In genomic region chr12:53124352-53124723, GRCh38 we compare ENCODE assay signal across 34 cellular contexts. TPM values are rescaled to one million over a fixed set of nuclear protein-coding genes. Genes with fewer than 3 reads are reported as not detected.
"Had no signal": no experiment of that assay in that cellular context is flagged by ENCODE, and none has a peak within 500 bp of the region (broad histone marks: within the 10 kb centered on the region; RNA-seq: fewer than 3 reads in every experiment).

No MANE protein-coding gene starts in this region.

- H3K9me3 Mint-ChIP-seq: activated CD4-positive, alpha-beta memory T cell treated with anti-CD3 and anti-CD28 coated beads for 36 hours; activated CD4-positive, alpha-beta T cell treated with anti-CD3 and anti-CD28 coated beads, Interleukin-2, amount 10 ng/mL, durations not matched to agents 24 days and 14 days; activated naive CD4-positive, alpha-beta T cell treated with anti-CD3 and anti-CD28 coated beads, Interleukin-2, amount 10 ng/mL, durations not matched to agents 7 days and 5 days; activated T-helper 1 cell treated with anti-CD3 and anti-CD28 coated beads, Interleukin-12 subunit alpha, Interleukin-12 subunit beta, Interleukin-2, Interleukin-4 antibody, amounts not matched to agents 30 ng/mL and 10 ng/mL and 1 ng/mL, durations not matched to agents 14 hours and 24 hours and 36 hours; activated T-helper 2 cell treated with anti-CD3 and anti-CD28 coated beads, Interferon-gamma antibody, Interleukin-2, Interleukin-4, amounts not matched to agents 10 μg/mL and 5 μg/mL and 100 μg/mL, durations not matched to agents 14 hours and 24 hours and 36 hours; central memory CD8-positive, alpha-beta T cell; dendritic cell treated with granulocyte-macrophage colony-stimulating factor and Interleukin-4, amounts not matched to agents 40 ng/mL and 50 ng/mL, for 4 days; endodermal cell had no signal

- H3K27me3 Mint-ChIP-seq: activated CD4-positive, alpha-beta memory T cell treated with anti-CD3 and anti-CD28 coated beads for 36 hours; activated CD8-positive, alpha-beta memory T cell treated with anti-CD3 and anti-CD28 coated beads, Interleukin-2, amount 10 ng/mL, durations not matched to agents 7 days and 5 days; activated naive CD8-positive, alpha-beta T cell had no signal

- H3K4me3 Mint-ChIP-seq: activated CD4-positive, alpha-beta memory T cell treated with anti-CD3 and anti-CD28 coated beads for 36 hours; activated CD4-positive, alpha-beta T cell treated with anti-CD3 and anti-CD28 coated beads for 36 hours; activated CD4-positive, alpha-beta T cell treated with anti-CD3 and anti-CD28 coated beads, Interleukin-2, amount 10 ng/mL, durations not matched to agents 24 days and 14 days; activated CD8-positive, alpha-beta memory T cell treated with anti-CD3 and anti-CD28 coated beads, Interleukin-2, amount 10 ng/mL, durations not matched to agents 7 days and 5 days; activated CD8-positive, alpha-beta T cell treated with anti-CD3 and anti-CD28 coated beads, Interleukin-2, amount 10 ng/mL, durations not matched to agents 7 days and 5 days; activated naive CD4-positive, alpha-beta T cell treated with anti-CD3 and anti-CD28 coated beads, Interleukin-2, amount 10 ng/mL, durations not matched to agents 7 days and 5 days; activated naive CD8-positive, alpha-beta T cell; activated T-helper 1 cell treated with anti-CD3 and anti-CD28 coated beads, Interleukin-12 subunit alpha, Interleukin-12 subunit beta, Interleukin-2, Interleukin-4 antibody, amounts not matched to agents 30 ng/mL and 10 ng/mL and 1 ng/mL, durations not matched to agents 14 hours and 24 hours and 36 hours; central memory CD8-positive, alpha-beta T cell; dendritic cell treated with granulocyte-macrophage colony-stimulating factor and Interleukin-4, amounts not matched to agents 40 ng/mL and 50 ng/mL, for 4 days; endodermal cell had no signal

- H3K27ac Mint-ChIP-seq: activated CD4-positive, alpha-beta memory T cell treated with anti-CD3 and anti-CD28 coated beads for 36 hours; activated CD4-positive, alpha-beta T cell treated with anti-CD3 and anti-CD28 coated beads for 36 hours; activated CD4-positive, alpha-beta T cell treated with anti-CD3 and anti-CD28 coated beads, Interleukin-2, amount 10 ng/mL, durations not matched to agents 24 days and 14 days; activated CD8-positive, alpha-beta memory T cell treated with anti-CD3 and anti-CD28 coated beads, Interleukin-2, amount 10 ng/mL, durations not matched to agents 7 days and 5 days; activated CD8-positive, alpha-beta T cell treated with anti-CD3 and anti-CD28 coated beads, Interleukin-2, amount 10 ng/mL, durations not matched to agents 7 days and 5 days; activated naive CD4-positive, alpha-beta T cell treated with anti-CD3 and anti-CD28 coated beads, Interleukin-2, amount 10 ng/mL, durations not matched to agents 7 days and 5 days; activated naive CD8-positive, alpha-beta T cell; activated T-helper 1 cell treated with anti-CD3 and anti-CD28 coated beads, Interleukin-12 subunit alpha, Interleukin-12 subunit beta, Interleukin-2, Interleukin-4 antibody, amounts not matched to agents 30 ng/mL and 10 ng/mL and 1 ng/mL, durations not matched to agents 14 hours and 24 hours and 36 hours; activated T-helper 2 cell treated with anti-CD3 and anti-CD28 coated beads, Interferon-gamma antibody, Interleukin-2, Interleukin-4, amounts not matched to agents 10 μg/mL and 5 μg/mL and 100 μg/mL, durations not matched to agents 14 hours and 24 hours and 36 hours; dendritic cell treated with granulocyte-macrophage colony-stimulating factor and Interleukin-4, amounts not matched to agents 40 ng/mL and 50 ng/mL, for 4 days; endodermal cell had no signal

- FAIRE-seq: bronchial epithelial cell had no signal

- H3K4me1 Mint-ChIP-seq: activated CD4-positive, alpha-beta T cell treated with anti-CD3 and anti-CD28 coated beads, Interleukin-2, amount 10 ng/mL, durations not matched to agents 24 days and 14 days; activated CD8-positive, alpha-beta memory T cell treated with anti-CD3 and anti-CD28 coated beads, Interleukin-2, amount 10 ng/mL, durations not matched to agents 7 days and 5 days; activated naive CD4-positive, alpha-beta T cell treated with anti-CD3 and anti-CD28 coated beads, Interleukin-2, amount 10 ng/mL, durations not matched to agents 7 days and 5 days; central memory CD8-positive, alpha-beta T cell had no signal

- H3K36me3 ChIP-seq: brain microvascular endothelial cell, gastroesophageal sphincter had no signal

- H3K9me3 ChIP-seq: gastroesophageal sphincter had no signal

- ATAC-seq: activated CD4-positive, alpha-beta T cell treated with anti-CD3 and anti-CD28 coated beads for 36 hours; activated CD8-positive, alpha-beta memory T cell treated with anti-CD3 and anti-CD28 coated beads, Interleukin-2, amount 10 ng/mL, durations not matched to agents 7 days and 5 days; activated CD8-positive, alpha-beta T cell treated with anti-CD3 and anti-CD28 coated beads, Interleukin-2, amount 10 ng/mL, durations not matched to agents 7 days and 5 days; esophagus mucosa; gastroesophageal sphincter had no signal

- H3K36me3 Mint-ChIP-seq: activated CD4-positive, alpha-beta memory T cell treated with anti-CD3 and anti-CD28 coated beads for 36 hours; activated CD8-positive, alpha-beta memory T cell treated with anti-CD3 and anti-CD28 coated beads, Interleukin-2, amount 10 ng/mL, durations not matched to agents 7 days and 5 days; activated naive CD4-positive, alpha-beta T cell treated with anti-CD3 and anti-CD28 coated beads, Interleukin-2, amount 10 ng/mL, durations not matched to agents 7 days and 5 days; activated naive CD8-positive, alpha-beta T cell had no signal

- DNase-seq: activated CD4-positive, alpha-beta memory T cell treated with anti-CD3 and anti-CD28 coated beads for 36 hours; activated CD4-positive, alpha-beta T cell treated with anti-CD3 and anti-CD28 coated beads for 36 hours; activated CD4-positive, alpha-beta T cell treated with anti-CD3 and anti-CD28 coated beads, Interleukin-2, amount 10 ng/mL, durations not matched to agents 24 days and 14 days; activated CD4-positive, CD25-positive, alpha-beta regulatory T cell; activated CD4-positive, CD25-positive, alpha-beta regulatory T cell treated with anti-CD3 and anti-CD28 coated beads, Interleukin-2, amount 50 U/mL, for 72 hours; activated CD8-positive, alpha-beta memory T cell treated with anti-CD3 and anti-CD28 coated beads, Interleukin-2, amount 10 ng/mL, durations not matched to agents 7 days and 5 days; activated CD8-positive, alpha-beta memory T cell treated with anti-CD3 and anti-CD28 coated beads, Interleukin-2, amount 50 U/mL, for 4 hours; activated CD8-positive, alpha-beta T cell treated with anti-CD3 and anti-CD28 coated beads, Interleukin-2, amount 10 ng/mL, durations not matched to agents 7 days and 5 days; activated effector memory CD4-positive, alpha-beta T cell treated with anti-CD3 and anti-CD28 coated beads, Interleukin-2, amount 50 U/mL, for 16 hours; activated naive CD4-positive, alpha-beta T cell treated with anti-CD3 and anti-CD28 coated beads, Interleukin-2, amount 10 ng/mL, durations not matched to agents 7 days and 5 days; activated T-cell treated with anti-CD3 and anti-CD28 coated beads, Interleukin-2, amount 50 U/mL, for 1 hour; activated T-cell treated with anti-CD3 and anti-CD28 coated beads, Interleukin-2, amount 50 U/mL, for 48 hours; amniotic stem cell; anterior cingulate cortex; dorsolateral prefrontal cortex; effector memory CD4-positive, alpha-beta T cell; endodermal cell; T-helper 2 cell had no signal

- H3K27me3 ChIP-seq: brain microvascular endothelial cell, dorsolateral prefrontal cortex, foreskin keratinocyte, gastroesophageal sphincter had no signal

- H3K27ac ChIP-seq: brain microvascular endothelial cell, coronary artery, dorsolateral prefrontal cortex, foreskin keratinocyte, gastroesophageal sphincter had no signal

- H3K4me3 ChIP-seq: coronary artery, dorsolateral prefrontal cortex, gastroesophageal sphincter had no signal

- H3K4me1 ChIP-seq: foreskin keratinocyte, gastroesophageal sphincter had no signal

RNA-seq across cellular contexts. Expression of gene SOAT2, which starts 21.1 kb away (rescaled TPM):
- total RNA-seq: activated CD4-positive, alpha-beta T cell treated with anti-CD3 and anti-CD28 coated beads, Interleukin-2, amount 10 ng/mL, durations not matched to agents 24 days and 14 days; activated T-helper 1 cell treated with anti-CD3 and anti-CD28 coated beads, Interleukin-12 subunit alpha, Interleukin-12 subunit beta, Interleukin-2, Interleukin-4 antibody, amounts not matched to agents 30 ng/mL and 10 ng/mL and 1 ng/mL, durations not matched to agents 14 hours and 24 hours and 36 hours; activated T-helper 2 cell treated with anti-CD3 and anti-CD28 coated beads, Interferon-gamma antibody, Interleukin-2, Interleukin-4, amounts not matched to agents 10 μg/mL and 5 μg/mL and 100 μg/mL, durations not matched to agents 14 hours and 24 hours and 36 hours; astrocyte; bronchial epithelial cell; cardiac septum; epithelial cell of proximal tubule; esophagus mucosa; foreskin keratinocyte; glomerular endothelial cell; T-helper 1 cell treated with Interleukin-12 subunit alpha and Interleukin-12 subunit beta and Interleukin-4 antibody, amounts not matched to agents 30 ng/mL and 1 ng/mL, for 36 hours had no signal
- polyA plus RNA-seq: foreskin keratinocyte had no signal

RNA-seq across cellular contexts. Expression of gene IGFBP6, which starts 26.9 kb away (rescaled TPM):
- total RNA-seq: activated CD4-positive, alpha-beta T cell treated with anti-CD3 and anti-CD28 coated beads, Interleukin-2, amount 10 ng/mL, durations not matched to agents 24 days and 14 days; activated T-helper 1 cell treated with anti-CD3 and anti-CD28 coated beads, Interleukin-12 subunit alpha, Interleukin-12 subunit beta, Interleukin-2, Interleukin-4 antibody, amounts not matched to agents 30 ng/mL and 10 ng/mL and 1 ng/mL, durations not matched to agents 14 hours and 24 hours and 36 hours; activated T-helper 2 cell treated with anti-CD3 and anti-CD28 coated beads, Interferon-gamma antibody, Interleukin-2, Interleukin-4, amounts not matched to agents 10 μg/mL and 5 μg/mL and 100 μg/mL, durations not matched to agents 14 hours and 24 hours and 36 hours; T-helper 1 cell treated with Interleukin-12 subunit alpha and Interleukin-12 subunit beta and Interleukin-4 antibody, amounts not matched to agents 30 ng/mL and 1 ng/mL, for 36 hours had no signal
